ENCODE assay signal across 8 cellular contexts in genomic region chr12:56188116-56188785, GRCh38. TPM values are rescaled to one million over a fixed set of nuclear protein-coding genes. Genes with fewer than 3 reads are reported as not detected.
A peak's percentile ranks its signal among the peaks of the same experiment; 100 is the strongest.
DNase-seq lines count a peak whose midpoint lies in the region; ATAC-seq and TF ChIP-seq lines count a peak whose summit lies in the region.

No MANE protein-coding gene starts in this region.

- H3K27me3 ChIP-seq in OCI-LY3 (ENCODE audit: low read depth, low read length) (no peaks in the 10 kb centered on the region), endodermal cell (ENCODE audit: control insufficient read depth, insufficient read depth, low read length, poor library complexity, severe bottlenecking) (no peaks in the 10 kb centered on the region), osteoblast (ENCODE audit: insufficient read depth, low read length) (no peaks in the 10 kb centered on the region)

- no peaks in the 10 kb centered on the region for H3K9me3 Mint-ChIP-seq in endodermal cell

- H3K9ac ChIP-seq in OCI-LY3 (ENCODE audit: low read length) (peak overlapping the region; percentile 90), endodermal cell (ENCODE audit: extremely low read depth, low read length, poor library complexity, severe bottlenecking) (peak overlapping the region; percentile 74)

- DNase-seq in endodermal cell: peak; percentile 79
- DNase-seq in osteoblast (ENCODE audit: insufficient read length, low spot score, missing footprints): peak; percentile 82
- no peak for DNase-seq in germinal center (ENCODE audit: low spot score)
- no peak for DNase-seq in GM19240 (ENCODE audit: insufficient read length, low spot score)
- DNase-seq in D341Med (ENCODE audit: low spot score): no peak

- peaks cover 38% of the 10 kb centered on the region for H3K36me3 Mint-ChIP-seq in endodermal cell (ENCODE audit: low read depth)

- H3K4me3 ChIP-seq in GM08714 (ENCODE audit: low read length) (peak overlapping the region; percentile 93), OCI-LY3 (ENCODE audit: low read length) (peak overlapping the region; percentile 89), endodermal cell (ENCODE audit: low read length) (peak overlapping the region; percentile 90), osteoblast (ENCODE audit: insufficient read depth, low read length) (peak overlapping the region; percentile 94)

- no peaks in the 10 kb centered on the region for H3K9me3 ChIP-seq in OCI-LY3 (ENCODE audit: insufficient read depth, low read length)
- no peaks in the 10 kb centered on the region for H3K9me3 ChIP-seq in endodermal cell (ENCODE audit: control insufficient read depth, low read length)
- H3K9me3 ChIP-seq in osteoblast (ENCODE audit: low read depth, low read length): no peaks in the 10 kb centered on the region

- H3K4me3 Mint-ChIP-seq in endodermal cell: peak overlapping the region; percentile 97

- H3K4me1 ChIP-seq in OCI-LY3 (ENCODE audit: low read length) (peaks cover 16% of the 10 kb centered on the region), endodermal cell (ENCODE audit: control insufficient read depth, insufficient read depth, low read length) (peaks cover 5% of the 10 kb centered on the region), osteoblast (ENCODE audit: insufficient read depth, low read length) (peaks cover 23% of the 10 kb centered on the region)

- H3K36me3 ChIP-seq in OCI-LY3 (replicated peaks; ENCODE audit: low read depth, low read length) (peaks cover 31% of the 10 kb centered on the region), endodermal cell (ENCODE audit: control insufficient read depth, insufficient read depth, low read length) (peaks cover 45% of the 10 kb centered on the region), osteoblast (ENCODE audit: insufficient read depth, low read length) (peaks cover 24% of the 10 kb centered on the region)

- WGBS in endodermal cell (ENCODE audit: insufficient coverage in 1 of 2, insufficient read length in 1 of 2), 2 experiments: 14 to 16% methylated on average over 8 to 10 of the region's 10 CpGs

- H3K79me2 ChIP-seq in OCI-LY3 (ENCODE audit: low read length) (peaks cover 31% of the 10 kb centered on the region), osteoblast (ENCODE audit: insufficient read depth, low read length) (peaks cover 41% of the 10 kb centered on the region)

- TF ChIP-seq CTCF in OCI-LY3 (IDR thresholded peaks at IDR 0.05; ENCODE audit: low read depth, low read length): no peak
- no peak for TF ChIP-seq CTCF in endodermal cell (conservative IDR thresholded peaks at IDR 0.05)
- no peak for TF ChIP-seq CTCF in osteoblast (IDR thresholded peaks at IDR 0.05; ENCODE audit: extremely low read depth, low read depth, low read length)

- H3K4me1 Mint-ChIP-seq in endodermal cell: peaks cover 12% of the 10 kb centered on the region

- no peak for ATAC-seq in HG02759 (IDR thresholded peaks at IDR 0.05; ENCODE audit: unreplicated experiment)

- H2AFZ ChIP-seq in OCI-LY3 (ENCODE audit: low read depth, low read length): no peak overlapping the region
- peak overlapping the region; percentile 50 for H2AFZ ChIP-seq in osteoblast (ENCODE audit: low read length)

- H3K4me2 ChIP-seq in OCI-LY3 (ENCODE audit: low read length) (peak overlapping the region; percentile 95), osteoblast (ENCODE audit: insufficient read depth, low read length) (peak overlapping the region; percentile 98)

- H4K20me1 ChIP-seq in OCI-LY3 (ENCODE audit: insufficient read depth, low read length) (peaks cover 9% of the 10 kb centered on the region; the same call in 1 of the 2 replicates), osteoblast (ENCODE audit: insufficient read depth, low read length) (peaks cover 13% of the 10 kb centered on the region)

- H3K27me3 Mint-ChIP-seq in endodermal cell (ENCODE audit: insufficient read depth): no peaks in the 10 kb centered on the region

- peak overlapping the region; percentile 92 for H3K27ac Mint-ChIP-seq in endodermal cell

- H3K27ac ChIP-seq in OCI-LY3 (ENCODE audit: low read length): peak overlapping the region; percentile 56; the same call in 1 of the 2 replicates
- H3K27ac ChIP-seq in endodermal cell (ENCODE audit: low read depth, low read length): peak overlapping the region; percentile 84
- H3K27ac ChIP-seq in osteoblast (ENCODE audit: low read depth, low read length): peak overlapping the region; percentile 52

RNA-seq across cellular contexts. Expression of gene SMARCC2, which starts 1.0 kb away (rescaled TPM):
- total RNA-seq in endodermal cell (100 to 1,000 TPM; 127 to 129 TPM), osteoblast (65.9 and 70.4 TPM in 2 replicates)
- polyA plus RNA-seq in endodermal cell (2013, experiment 1 of 2): 114 TPM
- polyA plus RNA-seq in endodermal cell (2013, experiment 2 of 2): 107 TPM

RNA-seq across cellular contexts. Expression of gene MYL6, which starts 30.1 kb away (rescaled TPM):
- total RNA-seq in endodermal cell (1,000 to 10,000 TPM; 1,640 to 1,647 TPM), osteoblast (848 and 873 TPM in 2 replicates)
- 1,347 TPM for polyA plus RNA-seq in endodermal cell (2013, experiment 1 of 2)
- 1,436 TPM for polyA plus RNA-seq in endodermal cell (2013, experiment 2 of 2)

RNA-seq across cellular contexts. Expression of gene RNF41, which starts 33.5 kb away (rescaled TPM):
- total RNA-seq in endodermal cell (10 to 100 TPM; 45.8 to 48.9 TPM), osteoblast (155 and 159 TPM in 2 replicates)
- 41.5 TPM for polyA plus RNA-seq in endodermal cell (2013, experiment 1 of 2)
- polyA plus RNA-seq in endodermal cell (2013, experiment 2 of 2): 40.9 TPM

RNA-seq across cellular contexts. Expression of gene MYL6B, which starts 35.9 kb away (rescaled TPM):
- 100 to 1,000 TPM; 153 to 191 TPM for total RNA-seq in endodermal cell
- 175 TPM for polyA plus RNA-seq in endodermal cell (2013, experiment 1 of 2)
- 170 TPM for polyA plus RNA-seq in endodermal cell (2013, experiment 2 of 2)
- 49.8 and 53.9 TPM in 2 replicates for total RNA-seq in osteoblast

RNA-seq across cellular contexts. Expression of gene NABP2, which starts 35.9 kb away (rescaled TPM):
- 10 to 100 TPM; 27.0 to 35.1 TPM for total RNA-seq in endodermal cell
- polyA plus RNA-seq in endodermal cell (2013, experiment 1 of 2): 43.7 TPM
- polyA plus RNA-seq in endodermal cell (2013, experiment 2 of 2): 41.2 TPM
- total RNA-seq in osteoblast: 26.8 and 27.4 TPM in 2 replicates

Comparison
In these comparisons a context has a peak if more than half of its experiments do, and no peak if none do; other contexts are left out.
1. DNase-seq: peak in endodermal cell (single experiment) and osteoblast (single experiment); none in germinal center (single experiment), GM19240 (single experiment) and D341Med (single experiment).
2. Peak in every context shown above with its lines, with median percentiles within 50 percentile points of each other: H3K4me3 ChIP-seq and H3K27ac ChIP-seq.